8 cellular contexts compared by ENCODE assay signal in genomic region chr1:11908139-11909021, GRCh38. TPM values are rescaled to one million over a fixed set of nuclear protein-coding genes. Genes with fewer than 3 reads are reported as not detected.
A peak's percentile ranks its signal among the peaks of the same experiment; 100 is the strongest.
DNase-seq lines count a peak whose midpoint lies in the region; ATAC-seq and TF ChIP-seq lines count a peak whose summit lies in the region.

No MANE protein-coding gene starts in this region.

- peak overlapping the region; percentile 95 to 98 for H3K27ac ChIP-seq in SK-N-SH (ENCODE audit: low read depth in 2 of 2, low read length in 1 of 2)
- H3K27ac ChIP-seq in thoracic aorta, result peak overlapping the region; percentile 91 to 93

- peak overlapping the region; percentile 80 for H3K9ac ChIP-seq in SK-N-SH

- peak overlapping the region; percentile 92 for H3K4me3 Mint-ChIP-seq in activated naive CD8-positive, alpha-beta T cell treated with anti-CD3 and anti-CD28 coated beads for 36 hours
- H3K4me3 Mint-ChIP-seq in osteocyte (ENCODE audit: unreplicated experiment), result peak overlapping the region; percentile 94

- H4K20me1 ChIP-seq in SK-N-SH (ENCODE audit: insufficient read depth), result no peaks in the 10 kb centered on the region

- POLR2A ChIA-PET in SK-N-SH (lab: Yijun Ruan, JAX), result interaction anchor here (0.7 to 4.0 kb wide), 41 partner anchors 9 to 456 kb away, joined by 3 to 60 read pairs (median 5); partner anchors contain the start of genes AGTRAP, CLCN6, KIAA2013 and MFN2

- no peaks in the 10 kb centered on the region for H3K9me3 Mint-ChIP-seq in activated naive CD8-positive, alpha-beta T cell treated with anti-CD3 and anti-CD28 coated beads for 36 hours
- H3K9me3 Mint-ChIP-seq in osteocyte (ENCODE audit: unreplicated experiment), result no peaks in the 10 kb centered on the region

- H3K27me3 ChIP-seq in SK-N-SH (ENCODE audit: insufficient read depth) (no peaks in the 10 kb centered on the region), thoracic aorta (replicated peaks; ENCODE audit: insufficient read depth) (no peaks in the 10 kb centered on the region)

- TF ChIP-seq CTCF in SK-N-SH (IDR thresholded peaks at IDR 0.05) (no peak), osteocyte (IDR thresholded peaks at IDR 0.05) (no peak), thoracic aorta (IDR thresholded peaks at IDR 0.05) (no peak)

- peaks cover 11% of the 10 kb centered on the region for H3F3A ChIP-seq in SK-N-SH (replicated peaks; ENCODE audit: insufficient read depth)

- H3K27ac Mint-ChIP-seq in activated naive CD8-positive, alpha-beta T cell treated with anti-CD3 and anti-CD28 coated beads for 36 hours, result peak overlapping the region; percentile 100
- H3K27ac Mint-ChIP-seq in osteocyte (ENCODE audit: unreplicated experiment), result peak overlapping the region; percentile 99

- no peaks in the 10 kb centered on the region for H3K79me2 ChIP-seq in SK-N-SH (ENCODE audit: insufficient read depth)

- H3K27me3 Mint-ChIP-seq in activated naive CD8-positive, alpha-beta T cell treated with anti-CD3 and anti-CD28 coated beads for 36 hours, result peaks cover 36% of the 10 kb centered on the region
- no peaks in the 10 kb centered on the region for H3K27me3 Mint-ChIP-seq in osteocyte (ENCODE audit: unreplicated experiment)

- ATAC-seq in HG02623 (IDR thresholded peaks at IDR 0.05; ENCODE audit: unreplicated experiment), result peak; percentile 32
- peak; percentile 83 for ATAC-seq in thoracic aorta (ENCODE audit: insufficient number of reproducible peaks, low FRiP score, low read depth)

- H3K4me1 ChIP-seq in SK-N-SH (ENCODE audit: control insufficient read depth in 1 of 2, insufficient read depth in 2 of 2, low read depth in 1 of 2, low read length in 1 of 2) (peaks cover 0 to 3% of the 10 kb centered on the region in 2 experiments; a peak in 1 of 4 replicates), thoracic aorta (ENCODE audit: control insufficient read depth in 1 of 2, low read depth in 2 of 2) (no peaks in the 10 kb centered on the region)

- intact Hi-C loops in head of caudate nucleus (cut with DNase I), result loop anchor here (2.0 kb wide), 1 partner anchor 72 kb away; the partner anchor contains the start of gene MFN2

- TF ChIP-seq RAD21 in SK-N-SH (IDR thresholded peaks at IDR 0.05; ENCODE audit: low read length), result no peak

- H3K36me3 ChIP-seq in SK-N-SH (replicated peaks in 1 of 2; ENCODE audit: control insufficient read depth in 1 of 2, insufficient read depth in 2 of 2, low read length in 1 of 2), result no peaks in the 10 kb centered on the region
- no peaks in the 10 kb centered on the region for H3K36me3 ChIP-seq in thoracic aorta

- H3K36me3 Mint-ChIP-seq in activated naive CD8-positive, alpha-beta T cell treated with anti-CD3 and anti-CD28 coated beads for 36 hours, result peaks cover 4% of the 10 kb centered on the region
- no peaks in the 10 kb centered on the region for H3K36me3 Mint-ChIP-seq in osteocyte (ENCODE audit: unreplicated experiment)

- peak in 1 of 2 experiments; percentile 67; a peak in 3 of 4 replicates for TF ChIP-seq EP300 in SK-N-SH (IDR thresholded peaks at IDR 0.05; ENCODE audit: borderline replicate concordance in 1 of 2, low read depth in 1 of 2, low read length in 1 of 2)

- CTCF ChIA-PET in SK-N-SH (lab: Yijun Ruan, JAX), result interaction anchor here (0.6 to 3.2 kb wide), 21 partner anchors 9 to 533 kb away, joined by 3 to 22 read pairs (median 4); partner anchors contain the start of gene MFN2

- H3K4me3 ChIP-seq in SK-N-SH (ENCODE audit: low read depth in 2 of 2, low read length in 1 of 2) (peak overlapping the region; percentile 60 to 68), thoracic aorta (peak overlapping the region; percentile 83)

- H3K9me2 ChIP-seq in SK-N-SH, result no peaks in the 10 kb centered on the region

- H3K4me1 Mint-ChIP-seq in activated naive CD8-positive, alpha-beta T cell treated with anti-CD3 and anti-CD28 coated beads for 36 hours, result peaks cover 41% of the 10 kb centered on the region
- peaks cover 10% of the 10 kb centered on the region for H3K4me1 Mint-ChIP-seq in osteocyte (ENCODE audit: unreplicated experiment)

- TF ChIP-seq POLR2A in GM10847 (IDR thresholded peaks at IDR 0.05; ENCODE audit: extremely low read depth, insufficient read length), result peak; percentile 98

- H2AFZ ChIP-seq in SK-N-SH (ENCODE audit: low read depth), result no peak overlapping the region

- DNase-seq in NCI-H1092 treated with DMSO at 0.1 percent for 48 hours (lab: John Stamatoyannopoulos, UW) (peak; percentile 100), SK-N-SH (peak; percentile 80), head of caudate nucleus (peak; percentile 75 to 94 (median 87)), osteocyte (ENCODE audit: extremely low spot score, unreplicated experiment) (peak; percentile 93), thoracic aorta (ENCODE audit: low spot score) (no peak)
- DNase-seq in activated naive CD8-positive, alpha-beta T cell treated with anti-CD3 and anti-CD28 coated beads for 36 hours, result peak; percentile 85

- H3K9me3 ChIP-seq in SK-N-SH (no peaks in the 10 kb centered on the region), thoracic aorta (no peaks in the 10 kb centered on the region)

- 1% methylated on average over 27 of the region's 41 CpGs for WGBS in SK-N-SH (ENCODE audit: low lambda C conversion rate)

- H3K4me2 ChIP-seq in SK-N-SH, result peak overlapping the region; percentile 95

TF ChIP-seq in SK-N-SH, 30 proteins besides CTCF, POLR2A, EP300 and RAD21 (continues in another document):
- TF ChIP-seq MEF2A (IDR thresholded peaks at IDR 0.05; ENCODE audit: borderline replicate concordance, low read depth) (peak; percentile 39; the same call in 1 of the 2 replicates), ELF1 (IDR thresholded peaks at IDR 0.05) (peak; percentile 40; the same call in 1 of the 2 replicates), NRF1 (IDR thresholded peaks at IDR 0.05; ENCODE audit: low read depth, low read length) (no peak), YY1 (IDR thresholded peaks at IDR 0.05; ENCODE audit: low read depth) (peak; percentile 65; the same call in 1 of the 2 replicates), SMC3 (IDR thresholded peaks at IDR 0.05; ENCODE audit: low read depth, low read length) (peak; percentile 2; the same call in 1 of the 2 replicates), MXI1 (IDR thresholded peaks at IDR 0.05; ENCODE audit: low read depth, low read length) (peak; percentile 15; the same call in 1 of the 2 replicates), GATA2 (CRISPR knock-in tag; IDR thresholded peaks at IDR 0.05) (0 out of 2 replicates have a peak, but pooled peaks have one; percentile 7), TCF12 (IDR thresholded peaks at IDR 0.05) (peak; percentile 63), USF2 (IDR thresholded peaks at IDR 0.05; ENCODE audit: borderline replicate concordance, low read depth, low read length) (no peak), ZBTB33 (IDR thresholded peaks at IDR 0.05; ENCODE audit: borderline replicate concordance, low read depth) (peak; percentile 93), JUND (IDR thresholded peaks at IDR 0.05) (peak; percentile 80)
- TF ChIP-seq, protein P1, sequence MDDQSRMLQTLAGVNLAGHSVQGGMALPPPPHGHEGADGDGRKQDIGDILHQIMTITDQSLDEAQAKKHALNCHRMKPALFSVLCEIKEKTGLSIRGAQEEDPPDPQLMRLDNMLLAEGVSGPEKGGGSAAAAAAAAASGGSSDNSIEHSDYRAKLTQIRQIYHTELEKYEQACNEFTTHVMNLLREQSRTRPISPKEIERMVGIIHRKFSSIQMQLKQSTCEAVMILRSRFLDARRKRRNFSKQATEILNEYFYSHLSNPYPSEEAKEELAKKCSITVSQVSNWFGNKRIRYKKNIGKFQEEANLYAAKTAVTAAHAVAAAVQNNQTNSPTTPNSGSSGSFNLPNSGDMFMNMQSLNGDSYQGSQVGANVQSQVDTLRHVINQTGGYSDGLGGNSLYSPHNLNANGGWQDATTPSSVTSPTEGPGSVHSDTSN (IDR thresholded peaks at IDR 0.05), result peak; percentile 58; the same call in 1 of the 2 replicates

RNA-seq across cellular contexts. Expression of gene KIAA2013, which starts 17.8 kb away (rescaled TPM):
- 66.1 and 67.9 TPM in 2 replicates for polyA plus RNA-seq in SK-N-SH (2012; rRNA removed)
- 33.3 and 49.7 TPM in 2 replicates for polyA plus RNA-seq in SK-N-SH (2012; cell fraction: cytosol; rRNA removed)
- polyA plus RNA-seq in SK-N-SH (2012; cell fraction: nucleus; rRNA removed), result 44.1 and 55.1 TPM in 2 replicates
- total RNA-seq in activated naive CD8-positive, alpha-beta T cell treated with anti-CD3 and anti-CD28 coated beads for 36 hours, result 10 to 100 TPM; 27.5 to 30.1 TPM
- 45.1 and 46.9 TPM in 2 replicates for total RNA-seq in osteocyte
- 100 to 1,000 TPM in 1 of 2 donors, 10 to 100 TPM in 1; 86.1 to 110 TPM for total RNA-seq in thoracic aorta

RNA-seq across cellular contexts. Expression of gene PLOD1, which starts 26.1 kb away (rescaled TPM):
- polyA plus RNA-seq in SK-N-SH (2012; rRNA removed), result 204 and 257 TPM in 2 replicates
- 102 and 163 TPM in 2 replicates for polyA plus RNA-seq in SK-N-SH (2012; cell fraction: cytosol; rRNA removed)
- 216 and 265 TPM in 2 replicates for polyA plus RNA-seq in SK-N-SH (2012; cell fraction: nucleus; rRNA removed)
- total RNA-seq in activated naive CD8-positive, alpha-beta T cell treated with anti-CD3 and anti-CD28 coated beads for 36 hours, result 10 to 100 TPM; 21.9 to 22.5 TPM
- total RNA-seq in osteocyte (204 and 217 TPM in 2 replicates), thoracic aorta (100 to 1,000 TPM in 1 of 2 donors, 10 to 100 TPM in 1; 71.3 to 123 TPM)

RNA-seq across cellular contexts. Expression of gene NPPB, which starts 49.6 kb away (rescaled TPM):
- polyA plus RNA-seq in SK-N-SH (2012; rRNA removed), result 0.55 and 0.85 TPM in 2 replicates
- polyA plus RNA-seq in SK-N-SH (2012; cell fraction: cytosol; rRNA removed), result 0.18 and 0.49 TPM in 2 replicates
- polyA plus RNA-seq in SK-N-SH (2012; cell fraction: nucleus; rRNA removed), result 1.4 and 2.9 TPM in 2 replicates
- total RNA-seq in activated naive CD8-positive, alpha-beta T cell treated with anti-CD3 and anti-CD28 coated beads for 36 hours, result not detected
- total RNA-seq in osteocyte (not detected in 2 replicates), thoracic aorta (not detected)
